Comparison of ENCODE assay signal across 9 cellular contexts in genomic region chr4:186132577-186133277, GRCh38. TPM values are rescaled to one million over a fixed set of nuclear protein-coding genes. Genes with fewer than 3 reads are reported as not detected.
DNase-seq lines count a peak whose midpoint lies in the region; ATAC-seq, FAIRE-seq and TF ChIP-seq lines count a peak whose summit lies in the region.
"Had no signal": no experiment of that assay in that cellular context is flagged by ENCODE, and none has a peak within 500 bp of the region (broad histone marks: within the 10 kb centered on the region; RNA-seq: fewer than 3 reads in every experiment).

No MANE protein-coding gene starts in this region.

- H3K9me3 Mint-ChIP-seq in activated CD4-positive, alpha-beta T cell treated with anti-CD3 and anti-CD28 coated beads, Interleukin-2, amount 10 ng/mL, durations not matched to agents 7 days and 5 days = no peaks in the 10 kb centered on the region

- peak overlapping the region in 1 of 4 donors; percentile 10 for H3K27ac ChIP-seq in pancreas

- no peak for DNase-seq in GM18507 (ENCODE audit: extremely low spot score, insufficient read length, low read depth)
- peak; percentile 64 for DNase-seq in ecto neural progenitor cell (ENCODE audit: low spot score)
- DNase-seq in pancreas = no peak
- DNase-seq in LoVo (ENCODE audit: low spot score) = no peak
- DNase-seq in activated CD4-positive, alpha-beta T cell treated with anti-CD3 and anti-CD28 coated beads, Interleukin-2, amount 10 ng/mL, durations not matched to agents 7 days and 5 days = no peak
- no peak for DNase-seq in NCI-H446 treated with DMSO at 0.1 percent for 48 hours (lab: John Stamatoyannopoulos, UW)
- DNase-seq: NCI-H510A had no signal

- H3K9me3 ChIP-seq in pancreas = no peaks in the 10 kb centered on the region

- H3K36me3 Mint-ChIP-seq in activated CD4-positive, alpha-beta T cell treated with anti-CD3 and anti-CD28 coated beads, Interleukin-2, amount 10 ng/mL, durations not matched to agents 7 days and 5 days (ENCODE audit: low read depth) = no peaks in the 10 kb centered on the region

- H3K27ac Mint-ChIP-seq in activated CD4-positive, alpha-beta T cell treated with anti-CD3 and anti-CD28 coated beads, Interleukin-2, amount 10 ng/mL, durations not matched to agents 7 days and 5 days = no peak overlapping the region

- no peaks in the 10 kb centered on the region for H3K27me3 ChIP-seq in pancreas

- ATAC-seq in pancreas (peak; percentile 38 to 77 (median 66)), HG03280 (IDR thresholded peaks at IDR 0.05; ENCODE audit: unreplicated experiment) (no peak)

- FAIRE-seq in GM18507 (lab: Jason Lieb, UNC) (peak; percentile 69), pancreas (lab: Jason Lieb, UNC) (no peak)

- no peak overlapping the region for H3K4me3 Mint-ChIP-seq in activated CD4-positive, alpha-beta T cell treated with anti-CD3 and anti-CD28 coated beads, Interleukin-2, amount 10 ng/mL, durations not matched to agents 7 days and 5 days

- CTCF ChIA-PET in activated CD4-positive, alpha-beta T cell treated with anti-CD3 and anti-CD28 coated beads, Interleukin-2, amount 10 ng/mL, durations not matched to agents 7 days and 5 days (lab: Charles Lee) = no interaction called here

- H3K4me1 ChIP-seq in pancreas = peaks cover 8 to 11% (median 9%) of the 10 kb centered on the region in 3 donors

- 15 to 17% methylated on average over 4 of the region's 4 CpGs for WGBS in pancreas, 2 donors

- H3K27me3 Mint-ChIP-seq in activated CD4-positive, alpha-beta T cell treated with anti-CD3 and anti-CD28 coated beads, Interleukin-2, amount 10 ng/mL, durations not matched to agents 7 days and 5 days = no peaks in the 10 kb centered on the region

- intact Hi-C loops in pancreas (cut with DNase I) = no loop called here

- TF ChIP-seq CTCF in LNCAP (IDR thresholded peaks at IDR 0.05) (0 out of 2 replicates have a peak, but pooled peaks have one; percentile 15), pancreas (IDR thresholded peaks at IDR 0.05) (no peak)

- H3K4me1 Mint-ChIP-seq in activated CD4-positive, alpha-beta T cell treated with anti-CD3 and anti-CD28 coated beads, Interleukin-2, amount 10 ng/mL, durations not matched to agents 7 days and 5 days = peaks cover 23% of the 10 kb centered on the region

- POLR2A ChIA-PET in activated CD4-positive, alpha-beta T cell treated with anti-CD3 and anti-CD28 coated beads, Interleukin-2, amount 10 ng/mL, durations not matched to agents 7 days and 5 days (lab: Charles Lee) = no interaction called here

- H3K4me3 ChIP-seq in pancreas = no peak overlapping the region

- H3K36me3 ChIP-seq in pancreas = no peaks in the 10 kb centered on the region

RNA-seq across cellular contexts. Expression of gene FAM149A, which starts 28.2 kb away (rescaled TPM):
- 10 to 100 TPM; 11.9 to 21.8 (median 20.6) TPM for total RNA-seq in pancreas
- polyA plus RNA-seq in pancreas = 10 to 100 TPM; 15.0 to 31.4 TPM
- total RNA-seq in activated CD4-positive, alpha-beta T cell treated with anti-CD3 and anti-CD28 coated beads, Interleukin-2, amount 10 ng/mL, durations not matched to agents 7 days and 5 days = under 1 TPM; 0.50 to 0.71 TPM

RNA-seq across cellular contexts. Expression of gene CYP4V2, which starts 58.6 kb away (rescaled TPM):
- total RNA-seq in pancreas = 10 to 100 TPM; 27.9 to 39.7 (median 34.1) TPM
- polyA plus RNA-seq in pancreas = 10 to 100 TPM; 25.6 to 38.4 TPM
- total RNA-seq in activated CD4-positive, alpha-beta T cell treated with anti-CD3 and anti-CD28 coated beads, Interleukin-2, amount 10 ng/mL, durations not matched to agents 7 days and 5 days = 10 to 100 TPM; 16.6 to 16.8 TPM

Comparison
In these comparisons a context has a peak if more than half of its experiments do, and no peak if none do; other contexts are left out.
1. RNA of gene FAM149A, which starts 28.2 kb away (total RNA-seq): 11.9 to 21.8 TPM in pancreas; 0.50 to 0.71 TPM in activated CD4-positive, alpha-beta T cell treated with anti-CD3 and anti-CD28 coated beads, Interleukin-2, amount 10 ng/mL, durations not matched to agents 7 days and 5 days; every median in the first group is over 4 times any median in the second.